11 cellular contexts compared by ENCODE assay signal in genomic region chr1:6496360-6496704, GRCh38. TPM values are rescaled to one million over a fixed set of nuclear protein-coding genes. Genes with fewer than 3 reads are reported as not detected.
DNase-seq lines count a peak whose midpoint lies in the region; ATAC-seq and TF ChIP-seq lines count a peak whose summit lies in the region.
"Had no signal": no experiment of that assay in that cellular context is flagged by ENCODE, and none has a peak within 500 bp of the region (broad histone marks: within the 10 kb centered on the region; RNA-seq: fewer than 3 reads in every experiment).

No MANE protein-coding gene starts in this region.

- 41 to 46% methylated on average over 11 to 13 of the region's 13 CpGs for WGBS in GM23248 (ENCODE audit: low coverage in 1 of 2, low lambda C conversion rate in 2 of 2, missing lambda C conversion rate in 2 of 2), 2 experiments
- WGBS in heart left ventricle, 4 donors, result 28 to 47% (median 40%) methylated on average over 3 to 13 of the region's 13 CpGs
- WGBS in psoas muscle, 3 donors, result 34 to 53% (median 34%) methylated on average over 12 to 13 of the region's 13 CpGs

- H3K27me3 ChIP-seq in GM23248 (replicated peaks; ENCODE audit: insufficient read depth) (no peaks in the 10 kb centered on the region), heart left ventricle (peaks cover 0 to 16% (median 0%) of the 10 kb centered on the region in 9 donors), psoas muscle (ENCODE audit: insufficient read depth in 3 of 3, low read length in 2 of 3) (peaks cover 0 to 24% (median 4%) of the 10 kb centered on the region in 3 donors)

- TF ChIP-seq POLR2A in heart left ventricle (IDR thresholded peaks at IDR 0.05), result no peak

- TF ChIP-seq CTCF in heart left ventricle (IDR thresholded peaks at IDR 0.05) (no peak), psoas muscle (IDR thresholded peaks at IDR 0.05) (no peak)

- no peaks in the 10 kb centered on the region for H3K9me2 ChIP-seq in GM23248 (ENCODE audit: insufficient read depth)

- H3K4me3 ChIP-seq in GM23248, result peak overlapping the region; percentile 66
- peak overlapping the region in 11 of 12 donors; percentile 42 to 81 (median 70) for H3K4me3 ChIP-seq in heart left ventricle
- H3K4me3 ChIP-seq in psoas muscle, result peak overlapping the region; percentile 60

- peak overlapping the region; percentile 72; the same call in 1 of the 2 replicates for H2AFZ ChIP-seq in GM23248

- H3K9me3 Mint-ChIP-seq in activated T-helper 1 cell treated with anti-CD3 and anti-CD28 coated beads, Interleukin-12 subunit alpha, Interleukin-12 subunit beta, Interleukin-2, Interleukin-4 antibody, amounts not matched to agents 30 ng/mL and 10 ng/mL and 1 ng/mL, durations not matched to agents 14 hours and 24 hours and 36 hours, result no peaks in the 10 kb centered on the region
- H3K9me3 Mint-ChIP-seq: memory B cell had no signal

- no peaks in the 10 kb centered on the region for H3K36me3 ChIP-seq in GM23248 (ENCODE audit: low read depth)
- no peaks in the 10 kb centered on the region for H3K36me3 ChIP-seq in heart left ventricle
- no peaks in the 10 kb centered on the region for H3K36me3 ChIP-seq in psoas muscle (ENCODE audit: insufficient read depth in 1 of 2, low read depth in 1 of 2)

- peaks cover 2% of the 10 kb centered on the region for H3K36me3 Mint-ChIP-seq in activated T-helper 1 cell treated with anti-CD3 and anti-CD28 coated beads, Interleukin-12 subunit alpha, Interleukin-12 subunit beta, Interleukin-2, Interleukin-4 antibody, amounts not matched to agents 30 ng/mL and 10 ng/mL and 1 ng/mL, durations not matched to agents 14 hours and 24 hours and 36 hours (ENCODE audit: low read depth)
- H3K36me3 Mint-ChIP-seq: memory B cell had no signal

- H3K9me3 ChIP-seq in GM23248 (ENCODE audit: low read depth), result no peaks in the 10 kb centered on the region
- no peaks in the 10 kb centered on the region for H3K9me3 ChIP-seq in heart left ventricle
- H3K9me3 ChIP-seq in psoas muscle, result no peaks in the 10 kb centered on the region

- peaks cover 6% of the 10 kb centered on the region for H3K4me1 Mint-ChIP-seq in activated T-helper 1 cell treated with anti-CD3 and anti-CD28 coated beads, Interleukin-12 subunit alpha, Interleukin-12 subunit beta, Interleukin-2, Interleukin-4 antibody, amounts not matched to agents 30 ng/mL and 10 ng/mL and 1 ng/mL, durations not matched to agents 14 hours and 24 hours and 36 hours (ENCODE audit: low read depth)

- H4K20me1 ChIP-seq in GM23248 (ENCODE audit: insufficient read depth), result no peaks in the 10 kb centered on the region

- H3K27me3 Mint-ChIP-seq in activated T-helper 1 cell treated with anti-CD3 and anti-CD28 coated beads, Interleukin-12 subunit alpha, Interleukin-12 subunit beta, Interleukin-2, Interleukin-4 antibody, amounts not matched to agents 30 ng/mL and 10 ng/mL and 1 ng/mL, durations not matched to agents 14 hours and 24 hours and 36 hours (ENCODE audit: insufficient read depth), result peaks cover 28% of the 10 kb centered on the region

- H3K27ac ChIP-seq in GM23248 (no peak overlapping the region), heart left ventricle (peak overlapping the region in 10 of 12 donors; percentile 49 to 87 (median 78)), psoas muscle (no peak overlapping the region)

- peak overlapping the region; percentile 26 for H3K4me3 Mint-ChIP-seq in activated T-helper 1 cell treated with anti-CD3 and anti-CD28 coated beads, Interleukin-12 subunit alpha, Interleukin-12 subunit beta, Interleukin-2, Interleukin-4 antibody, amounts not matched to agents 30 ng/mL and 10 ng/mL and 1 ng/mL, durations not matched to agents 14 hours and 24 hours and 36 hours

- intact Hi-C loops in activated T-helper 1 cell treated with anti-CD3 and anti-CD28 coated beads, Interleukin-12 subunit alpha, Interleukin-12 subunit beta, Interleukin-2, Interleukin-4 antibody, amounts not matched to agents 30 ng/mL and 10 ng/mL and 1 ng/mL, durations not matched to agents 14 hours and 24 hours and 36 hours (cut with micrococcal nuclease), result no loop called here
- intact Hi-C loops in heart left ventricle (cut with DNase I), result loop anchor here in 2 of 10 donors (5.0 to 10.0 kb wide), 2 partner anchors 56 to 128 kb away; partner anchors contain the start of genes NOL9 (in 1 of the 2) and THAP3 (in 1 of the 2)
- intact Hi-C loops in psoas muscle (cut with DNase I), result no loop called here

- H3K27ac Mint-ChIP-seq in activated T-helper 1 cell treated with anti-CD3 and anti-CD28 coated beads, Interleukin-12 subunit alpha, Interleukin-12 subunit beta, Interleukin-2, Interleukin-4 antibody, amounts not matched to agents 30 ng/mL and 10 ng/mL and 1 ng/mL, durations not matched to agents 14 hours and 24 hours and 36 hours, result no peak overlapping the region
- H3K27ac Mint-ChIP-seq: memory B cell had no signal

- peaks cover 10% of the 10 kb centered on the region; the same call in 1 of the 2 replicates for H3F3A ChIP-seq in GM23248 (ENCODE audit: insufficient read depth)

- peak overlapping the region; percentile 55 for H3K9ac ChIP-seq in GM23248

- ATAC-seq in heart left ventricle (peak in 1 of 4 donors; percentile 4), psoas muscle (no peak), GM19351 (IDR thresholded peaks at IDR 0.05; ENCODE audit: unreplicated experiment) (no peak)

- H3K79me2 ChIP-seq in GM23248 (ENCODE audit: insufficient read depth), result no peaks in the 10 kb centered on the region

- peaks cover 9% of the 10 kb centered on the region for H3K4me1 ChIP-seq in GM23248 (ENCODE audit: insufficient read depth)
- H3K4me1 ChIP-seq in heart left ventricle, result peaks cover 0 to 85% (median 54%) of the 10 kb centered on the region in 12 donors
- peaks cover 6% of the 10 kb centered on the region for H3K4me1 ChIP-seq in psoas muscle

- peak overlapping the region; percentile 69 for H3K4me2 ChIP-seq in GM23248 (ENCODE audit: unreplicated experiment)

- in situ Hi-C loops in GM23248 (cut with MboI), result no loop called here

- DNase-seq in GM23248, result peak; percentile 31
- DNase-seq in activated T-helper 1 cell treated with anti-CD3 and anti-CD28 coated beads, Interleukin-12 subunit alpha, Interleukin-12 subunit beta, Interleukin-2, Interleukin-4 antibody, amounts not matched to agents 30 ng/mL and 10 ng/mL and 1 ng/mL, durations not matched to agents 14 hours and 24 hours and 36 hours (ENCODE audit: low spot score), result no peak
- no peak for DNase-seq in heart left ventricle
- DNase-seq in psoas muscle, result no peak
- DNase-seq in effector CD4-positive, alpha-beta T cell, result no peak
- DNase-seq in GDM1 (lab: John Stamatoyannopoulos, UW), result no peak
- DNase-seq in NCI-H345 (lab: John Stamatoyannopoulos, UW), result no peak
- DNase-seq: activated gamma-delta T cell, SIG-M5 had no signal

RNA-seq across cellular contexts. Expression of gene PLEKHG5, which starts 4.9 kb away (rescaled TPM):
- 7.0 and 7.6 TPM in 2 replicates for total RNA-seq in GM23248 (2014; rRNA removed; shearing (Covaris generic))
- polyA plus RNA-seq in GM23248 (2016; fragmentation: Nextera tagmentation; extraction: Ambion mirVana) (2.0 and 2.8 TPM in 2 replicates), heart left ventricle (10 to 100 TPM in 1 of 2 donors, 1 to 10 TPM in 1; 7.2 to 18.5 TPM), psoas muscle (1 to 10 TPM; 1.5 to 2.3 (median 2.0) TPM)
- 1.8 and 2.2 TPM in 2 replicates for total RNA-seq in activated T-helper 1 cell treated with anti-CD3 and anti-CD28 coated beads, Interleukin-12 subunit alpha, Interleukin-12 subunit beta, Interleukin-2, Interleukin-4 antibody, amounts not matched to agents 30 ng/mL and 10 ng/mL and 1 ng/mL, durations not matched to agents 14 hours and 24 hours and 36 hours
- total RNA-seq in heart left ventricle (10 to 100 TPM; 10.8 to 20.2 (median 15.2) TPM), psoas muscle (1 to 10 TPM; 2.6 to 3.3 (median 3.2) TPM)

RNA-seq across cellular contexts. Expression of gene TNFRSF25, which starts 30.4 kb away (rescaled TPM):
- 5.6 and 12.1 TPM in 2 replicates for total RNA-seq in GM23248 (2014; rRNA removed; shearing (Covaris generic))
- 2.5 and 3.1 TPM in 2 replicates for polyA plus RNA-seq in GM23248 (2016; fragmentation: Nextera tagmentation; extraction: Ambion mirVana)
- total RNA-seq in activated T-helper 1 cell treated with anti-CD3 and anti-CD28 coated beads, Interleukin-12 subunit alpha, Interleukin-12 subunit beta, Interleukin-2, Interleukin-4 antibody, amounts not matched to agents 30 ng/mL and 10 ng/mL and 1 ng/mL, durations not matched to agents 14 hours and 24 hours and 36 hours, result 151 and 158 TPM in 2 replicates
- total RNA-seq in heart left ventricle, result 10 to 100 TPM in 3 of 9 donors, 1 to 10 TPM in 6; 5.2 to 11.6 (median 9.3) TPM
- 10 to 100 TPM in 1 of 2 donors, 1 to 10 TPM in 1; 4.7 to 17.5 TPM for polyA plus RNA-seq in heart left ventricle
- 1 to 10 TPM; 1.5 to 2.6 (median 2.2) TPM for total RNA-seq in psoas muscle
- 1 to 10 TPM; 1.5 to 2.7 (median 1.6) TPM for polyA plus RNA-seq in psoas muscle

RNA-seq across cellular contexts. Expression of gene NOL9, which starts 58.0 kb away (rescaled TPM):
- total RNA-seq in GM23248 (2014; rRNA removed; shearing (Covaris generic)), result 16.6 and 27.8 TPM in 2 replicates
- polyA plus RNA-seq in GM23248 (2016; fragmentation: Nextera tagmentation; extraction: Ambion mirVana) (13.0 and 15.7 TPM in 2 replicates), heart left ventricle (1 to 10 TPM; 5.7 to 5.8 TPM), psoas muscle (10 to 100 TPM in 1 of 3 donors, 1 to 10 TPM in 2; 5.0 to 10.6 (median 9.5) TPM)
- 50.4 and 58.9 TPM in 2 replicates for total RNA-seq in activated T-helper 1 cell treated with anti-CD3 and anti-CD28 coated beads, Interleukin-12 subunit alpha, Interleukin-12 subunit beta, Interleukin-2, Interleukin-4 antibody, amounts not matched to agents 30 ng/mL and 10 ng/mL and 1 ng/mL, durations not matched to agents 14 hours and 24 hours and 36 hours
- total RNA-seq in heart left ventricle (10 to 100 TPM; 13.1 to 20.6 (median 16.5) TPM), psoas muscle (10 to 100 TPM; 17.1 to 26.1 (median 22.8) TPM)

RNA-seq across cellular contexts. Expression of gene TAS1R1, which starts 58.8 kb away (rescaled TPM):
- total RNA-seq in GM23248 (2014; rRNA removed; shearing (Covaris generic)), result not detected in 2 replicates
- polyA plus RNA-seq in GM23248 (2016; fragmentation: Nextera tagmentation; extraction: Ambion mirVana) (not detected in 2 replicates), heart left ventricle (not detected), psoas muscle (under 1 TPM in 2 of 3 donors, not detected in 1; 0.04 to 0.16 TPM)
- total RNA-seq in activated T-helper 1 cell treated with anti-CD3 and anti-CD28 coated beads, Interleukin-12 subunit alpha, Interleukin-12 subunit beta, Interleukin-2, Interleukin-4 antibody, amounts not matched to agents 30 ng/mL and 10 ng/mL and 1 ng/mL, durations not matched to agents 14 hours and 24 hours and 36 hours, result not detected in 2 replicates
- total RNA-seq in heart left ventricle (not detected), psoas muscle (not detected)

Comparison
In these comparisons a context has a peak if more than half of its experiments do, and no peak if none do; other contexts are left out.
1. H3K27ac ChIP-seq: peak in heart left ventricle (10 of 12); none in GM23248 (single experiment) and psoas muscle (single experiment).
2. RNA of gene TNFRSF25, which starts 30.4 kb away (total RNA-seq): 151 to 158 TPM in activated T-helper 1 cell treated with anti-CD3 and anti-CD28 coated beads, Interleukin-12 subunit alpha, Interleukin-12 subunit beta, Interleukin-2, Interleukin-4 antibody, amounts not matched to agents 30 ng/mL and 10 ng/mL and 1 ng/mL, durations not matched to agents 14 hours and 24 hours and 36 hours; 5.2 to 11.6 TPM in heart left ventricle, 5.6 to 12.1 TPM in GM23248 and 1.5 to 2.6 TPM in psoas muscle; every median in the first group is over 10 times any median in the second.
3. Peak in every context shown above with its lines, with median percentiles within 50 percentile points of each other: H3K4me3 ChIP-seq.